Comparison of ENCODE assay signal across 1 cellular context in genomic region chr2:128381001-128381938, GRCh38.
TF ChIP-seq lines count a peak whose summit lies in the region.

No MANE protein-coding gene starts in this region.

TF ChIP-seq in Ishikawa, 13 proteins besides CTCF, POLR2A, EP300 and RAD21 (continued from another document):
- TF ChIP-seq, protein P1, sequence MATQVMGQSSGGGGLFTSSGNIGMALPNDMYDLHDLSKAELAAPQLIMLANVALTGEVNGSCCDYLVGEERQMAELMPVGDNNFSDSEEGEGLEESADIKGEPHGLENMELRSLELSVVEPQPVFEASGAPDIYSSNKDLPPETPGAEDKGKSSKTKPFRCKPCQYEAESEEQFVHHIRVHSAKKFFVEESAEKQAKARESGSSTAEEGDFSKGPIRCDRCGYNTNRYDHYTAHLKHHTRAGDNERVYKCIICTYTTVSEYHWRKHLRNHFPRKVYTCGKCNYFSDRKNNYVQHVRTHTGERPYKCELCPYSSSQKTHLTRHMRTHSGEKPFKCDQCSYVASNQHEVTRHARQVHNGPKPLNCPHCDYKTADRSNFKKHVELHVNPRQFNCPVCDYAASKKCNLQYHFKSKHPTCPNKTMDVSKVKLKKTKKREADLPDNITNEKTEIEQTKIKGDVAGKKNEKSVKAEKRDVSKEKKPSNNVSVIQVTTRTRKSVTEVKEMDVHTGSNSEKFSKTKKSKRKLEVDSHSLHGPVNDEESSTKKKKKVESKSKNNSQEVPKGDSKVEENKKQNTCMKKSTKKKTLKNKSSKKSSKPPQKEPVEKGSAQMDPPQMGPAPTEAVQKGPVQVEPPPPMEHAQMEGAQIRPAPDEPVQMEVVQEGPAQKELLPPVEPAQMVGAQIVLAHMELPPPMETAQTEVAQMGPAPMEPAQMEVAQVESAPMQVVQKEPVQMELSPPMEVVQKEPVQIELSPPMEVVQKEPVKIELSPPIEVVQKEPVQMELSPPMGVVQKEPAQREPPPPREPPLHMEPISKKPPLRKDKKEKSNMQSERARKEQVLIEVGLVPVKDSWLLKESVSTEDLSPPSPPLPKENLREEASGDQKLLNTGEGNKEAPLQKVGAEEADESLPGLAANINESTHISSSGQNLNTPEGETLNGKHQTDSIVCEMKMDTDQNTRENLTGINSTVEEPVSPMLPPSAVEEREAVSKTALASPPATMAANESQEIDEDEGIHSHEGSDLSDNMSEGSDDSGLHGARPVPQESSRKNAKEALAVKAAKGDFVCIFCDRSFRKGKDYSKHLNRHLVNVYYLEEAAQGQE (IDR thresholded peaks at IDR 0.05; ENCODE audit: low read depth), result no peak
- peak; percentile 35; the same call in 1 of the 2 replicates for TF ChIP-seq NFIC (IDR thresholded peaks at IDR 0.05)
- no peak for TF ChIP-seq CREB1 (IDR thresholded peaks at IDR 0.05; ENCODE audit: low read depth)
- TF ChIP-seq TEAD4 (IDR thresholded peaks at IDR 0.05), result peak; percentile 83
